Comparison of ENCODE assay signal across 1 cellular context in genomic region chr9:101387871-101388506, GRCh38.
TF ChIP-seq lines count a peak whose summit lies in the region.

No MANE protein-coding gene starts in this region.

TF ChIP-seq in GM23338, 12 proteins besides CTCF, POLR2A, EP300 and RAD21:
- TF ChIP-seq ZNF462 (CRISPR knock-in tag; IDR thresholded peaks at IDR 0.05): no peak
- no peak for TF ChIP-seq EZH2phosphoT487 (IDR thresholded peaks at IDR 0.05; ENCODE audit: unreplicated experiment)
- no peak for TF ChIP-seq ZNF114 (CRISPR knock-in tag; IDR thresholded peaks at IDR 0.05)
- no peak for TF ChIP-seq NANOG (IDR thresholded peaks at IDR 0.05; ENCODE audit: borderline replicate concordance)
- no peak for TF ChIP-seq CREB1 (CRISPR knock-in tag; IDR thresholded peaks at IDR 0.05; ENCODE audit: low read depth)
- TF ChIP-seq STAT1 (IDR thresholded peaks at IDR 0.05; ENCODE audit: unreplicated experiment): no peak
- no peak for TF ChIP-seq POLR2AphosphoS5 (IDR thresholded peaks at IDR 0.05; ENCODE audit: low read depth)
- no peak for TF ChIP-seq REST (IDR thresholded peaks at IDR 0.05; ENCODE audit: unreplicated experiment)
- no peak for TF ChIP-seq ETS1 (IDR thresholded peaks at IDR 0.05)
- no peak for TF ChIP-seq EZH2 (IDR thresholded peaks at IDR 0.05; ENCODE audit: low read depth, unreplicated experiment)
- TF ChIP-seq ZNF331 (CRISPR knock-in tag; IDR thresholded peaks at IDR 0.05; ENCODE audit: low read depth): no peak
- no peak for TF ChIP-seq JUNB (IDR thresholded peaks at IDR 0.05; ENCODE audit: unreplicated experiment)
